In the genomic region with DNA sequence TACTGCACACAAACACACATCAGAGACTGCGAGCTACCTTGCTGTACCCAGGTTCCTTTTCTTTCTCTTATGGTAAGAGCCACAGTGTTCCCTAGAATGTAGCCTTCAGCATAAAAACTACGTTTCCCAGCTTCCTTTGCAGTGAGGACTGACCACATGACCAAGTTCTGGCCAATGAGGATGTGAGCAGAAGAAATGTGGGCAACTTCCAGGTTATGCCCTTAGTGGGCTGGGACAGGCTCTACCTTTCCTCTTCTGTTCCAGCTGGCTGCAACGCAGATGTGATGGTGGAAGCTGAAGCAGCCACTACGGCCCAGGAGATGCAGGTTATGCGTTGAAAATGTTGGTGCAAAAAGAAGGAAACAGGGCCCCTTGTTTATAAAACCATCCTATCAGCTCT, we compare ENCODE assay signal across 1 cellular context.
TF ChIP-seq lines count a peak whose summit lies in the region.

No MANE protein-coding gene starts in this region.

TF ChIP-seq in K562, 482 proteins besides CTCF, POLR2A, EP300 and RAD21 (continued from another document):
- TF ChIP-seq MBD2 (IDR thresholded peaks at IDR 0.05; ENCODE audit: borderline replicate concordance, low read depth), result peak; percentile 55; the same call in 1 of the 2 replicates
- TF ChIP-seq, protein P1, sequence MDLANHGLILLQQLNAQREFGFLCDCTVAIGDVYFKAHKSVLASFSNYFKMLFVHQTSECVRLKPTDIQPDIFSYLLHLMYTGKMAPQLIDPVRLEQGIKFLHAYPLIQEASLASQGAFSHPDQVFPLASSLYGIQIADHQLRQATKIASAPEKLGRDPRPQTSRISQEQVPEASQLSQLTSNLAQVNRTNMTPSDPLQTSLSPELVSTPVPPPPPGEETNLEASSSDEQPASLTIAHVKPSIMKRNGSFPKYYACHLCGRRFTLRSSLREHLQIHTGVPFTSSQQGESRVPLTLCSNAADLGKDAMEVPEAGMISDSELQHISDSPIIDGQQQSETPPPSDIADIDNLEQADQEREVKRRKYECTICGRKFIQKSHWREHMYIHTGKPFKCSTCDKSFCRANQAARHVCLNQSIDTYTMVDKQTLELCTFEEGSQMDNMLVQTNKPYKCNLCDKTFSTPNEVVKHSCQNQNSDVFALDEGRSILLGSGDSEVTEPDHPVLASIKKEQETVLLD (IDR thresholded peaks at IDR 0.05), result no peak
- TF ChIP-seq CSDE1 (IDR thresholded peaks at IDR 0.05), result no peak
- TF ChIP-seq ELF4 (CRISPR knock-in tag; IDR thresholded peaks at IDR 0.05), result no peak
- no peak for TF ChIP-seq SMARCC2 (IDR thresholded peaks at IDR 0.05; ENCODE audit: low read depth)
- TF ChIP-seq NFIC (IDR thresholded peaks at IDR 0.05), result no peak
- TF ChIP-seq ZNF143 (CRISPR knock-in tag; IDR thresholded peaks at IDR 0.05), result peak; percentile 86
- peak; percentile 62 for TF ChIP-seq FOS (IDR thresholded peaks at IDR 0.05; ENCODE audit: extremely low read depth, insufficient read length)
- TF ChIP-seq FOXJ3 (CRISPR knock-in tag; IDR thresholded peaks at IDR 0.05), result no peak
- TF ChIP-seq DNMT1 (IDR thresholded peaks at IDR 0.05), result no peak
